ENCODE assay signal across 1 cellular context in genomic region chr20:45842169-45842812, GRCh38.
TF ChIP-seq lines count a peak whose summit lies in the region.

No MANE protein-coding gene starts in this region.

TF ChIP-seq in K562, 482 proteins besides CTCF, POLR2A, EP300 and RAD21:
- TF ChIP-seq ZSCAN29 (IDR thresholded peaks at IDR 0.05), result no peak
- peak; percentile 33 for TF ChIP-seq NFIC (IDR thresholded peaks at IDR 0.05)
- TF ChIP-seq ELK3 (CRISPR knock-in tag; IDR thresholded peaks at IDR 0.05), result no peak
TF ChIP-seq in K562: peak in this region for 1.
